1 cellular context compared by ENCODE assay signal in genomic region chr4:76706581-76706980, GRCh38.
TF ChIP-seq lines count a peak whose summit lies in the region.

No MANE protein-coding gene starts in this region.

TF ChIP-seq in WTC11, 78 proteins besides CTCF, POLR2A, EP300 and RAD21 (continued from another document):
- TF ChIP-seq ATF6 (CRISPR knock-in tag; IDR thresholded peaks at IDR 0.05) = no peak
- no peak for TF ChIP-seq SOX15 (CRISPR knock-in tag; IDR thresholded peaks at IDR 0.05)
- TF ChIP-seq CREB1 (CRISPR knock-in tag; IDR thresholded peaks at IDR 0.05) = no peak
- TF ChIP-seq CREM (CRISPR knock-in tag; IDR thresholded peaks at IDR 0.05) = no peak
- TF ChIP-seq ZNF423 (CRISPR knock-in tag; IDR thresholded peaks at IDR 0.05) = no peak
